Comparison of ENCODE assay signal across 8 cellular contexts in genomic region chr6:144158133-144158532, GRCh38. TPM values are rescaled to one million over a fixed set of nuclear protein-coding genes. Genes with fewer than 3 reads are reported as not detected.
DNase-seq lines count a peak whose midpoint lies in the region; ATAC-seq and TF ChIP-seq lines count a peak whose summit lies in the region.

No MANE protein-coding gene starts in this region.

- H3K36me3 ChIP-seq in SK-N-SH (replicated peaks in 1 of 2; ENCODE audit: control insufficient read depth in 1 of 2, insufficient read depth in 2 of 2, low read length in 1 of 2) (no peaks in the 10 kb centered on the region), gastroesophageal sphincter (no peaks in the 10 kb centered on the region), prostate gland (no peaks in the 10 kb centered on the region)

- no peaks in the 10 kb centered on the region for H3K79me2 ChIP-seq in SK-N-SH (ENCODE audit: insufficient read depth)

- H3K4me2 ChIP-seq in SK-N-SH = no peak overlapping the region; the same call in 1 of the 2 replicates

- no peak overlapping the region for H3K9ac ChIP-seq in SK-N-SH

- no peaks in the 10 kb centered on the region for H4K20me1 ChIP-seq in SK-N-SH (ENCODE audit: insufficient read depth)

- no peak for TF ChIP-seq EP300 in SK-N-SH (IDR thresholded peaks at IDR 0.05; ENCODE audit: borderline replicate concordance in 1 of 2, low read depth in 1 of 2, low read length in 1 of 2)
- TF ChIP-seq EP300 in gastroesophageal sphincter (IDR thresholded peaks at IDR 0.05) = no peak

- H3F3A ChIP-seq in SK-N-SH (replicated peaks; ENCODE audit: insufficient read depth) = no peaks in the 10 kb centered on the region

- TF ChIP-seq POLR2A in gastroesophageal sphincter (IDR thresholded peaks at IDR 0.05) (no peak), prostate gland (IDR thresholded peaks at IDR 0.05) (no peak)

- H3K4me3 ChIP-seq in SK-N-SH (ENCODE audit: low read depth in 2 of 2, low read length in 1 of 2) = no peak overlapping the region
- no peak overlapping the region for H3K4me3 ChIP-seq in gastroesophageal sphincter
- H3K4me3 ChIP-seq in prostate gland = no peak overlapping the region

- DNase-seq in EH (ENCODE audit: low read depth) (peak; percentile 98), SK-N-SH (no peak), prostate gland (ENCODE audit: low spot score) (peak; percentile 17), G401 (ENCODE audit: low spot score) (no peak), medulla oblongata (ENCODE audit: extremely low spot score) (no peak)
- no peak for DNase-seq in activated CD4-positive, CD25-positive, alpha-beta regulatory T cell treated with anti-CD3 and anti-CD28 coated beads, Interleukin-2, amount 50 U/mL, for 72 hours

- H3K27me3 ChIP-seq in SK-N-SH (ENCODE audit: insufficient read depth) (peaks cover 12% of the 10 kb centered on the region; the same call in 1 of the 2 replicates), gastroesophageal sphincter (peaks cover 23% of the 10 kb centered on the region), prostate gland (replicated peaks; ENCODE audit: insufficient read depth) (no peaks in the 10 kb centered on the region)

- H3K9me2 ChIP-seq in SK-N-SH = no peaks in the 10 kb centered on the region

- POLR2A ChIA-PET in SK-N-SH (lab: Yijun Ruan, JAX) = no interaction called here

- H3K4me1 ChIP-seq in SK-N-SH (ENCODE audit: control insufficient read depth in 1 of 2, insufficient read depth in 2 of 2, low read depth in 1 of 2, low read length in 1 of 2) (peaks cover 0 to 7% of the 10 kb centered on the region in 2 experiments; a peak in 1 of 4 replicates), gastroesophageal sphincter (peaks cover 5 to 16% (median 6%) of the 10 kb centered on the region in 3 donors), prostate gland (replicated peaks) (no peaks in the 10 kb centered on the region)

- CTCF ChIA-PET in SK-N-SH (lab: Yijun Ruan, JAX) = interaction anchor here (1.0 kb wide), 1 partner anchor 59 kb away, joined by 3 read pairs; no protein-coding TSS in a partner anchor

- intact Hi-C loops in prostate gland (cut with DNase I) = no loop called here

- in situ Hi-C loops in G401 (cut with HindIII; ENCODE audit: low sequenced_read_pairs) = no loop called here

- 0% methylated on average over 3 of the region's 3 CpGs for WGBS in SK-N-SH (ENCODE audit: low lambda C conversion rate)
- WGBS in gastroesophageal sphincter (ENCODE audit: low coverage in 1 of 2), 2 donors = 43 to 51% methylated on average over 3 of the region's 3 CpGs
- 72% methylated on average over 3 of the region's 3 CpGs for WGBS in prostate gland

- TF ChIP-seq RAD21 in SK-N-SH (IDR thresholded peaks at IDR 0.05; ENCODE audit: low read length) = no peak

- ATAC-seq in gastroesophageal sphincter (peak; percentile 82), HG03342 (IDR thresholded peaks at IDR 0.05; ENCODE audit: unreplicated experiment) (no peak)

- H3K9me3 ChIP-seq in SK-N-SH (no peaks in the 10 kb centered on the region), gastroesophageal sphincter (no peaks in the 10 kb centered on the region), prostate gland (no peaks in the 10 kb centered on the region)

- TF ChIP-seq CTCF in SK-N-SH (IDR thresholded peaks at IDR 0.05) = no peak
- TF ChIP-seq CTCF in gastroesophageal sphincter (IDR thresholded peaks at IDR 0.05) = no peak
- TF ChIP-seq CTCF in prostate gland (IDR thresholded peaks at IDR 0.05) = no peak

- H3K27ac ChIP-seq in SK-N-SH (ENCODE audit: low read depth in 2 of 2, low read length in 1 of 2) (peak overlapping the region; percentile 14 to 39; a peak in 2 of 4 replicates), gastroesophageal sphincter (no peak overlapping the region), prostate gland (no peak overlapping the region)

- no peak overlapping the region for H2AFZ ChIP-seq in SK-N-SH (ENCODE audit: low read depth)

TF ChIP-seq in SK-N-SH, 30 proteins besides CTCF, POLR2A, EP300 and RAD21:
- TF ChIP-seq RXRA (IDR thresholded peaks at IDR 0.05; ENCODE audit: borderline replicate concordance, low read depth) (0 out of 2 replicates have a peak, but pooled peaks have one; percentile 32), TEAD4 (IDR thresholded peaks at IDR 0.05; ENCODE audit: borderline replicate concordance, insufficient read depth) (peak; percentile 54; the same call in 1 of the 2 replicates), FOXJ3 (CRISPR knock-in tag; IDR thresholded peaks at IDR 0.05) (no peak), NRF1 (IDR thresholded peaks at IDR 0.05; ENCODE audit: low read depth, low read length) (no peak), TCF12 (IDR thresholded peaks at IDR 0.05) (peak; percentile 19; the same call in 1 of the 2 replicates), NFIC (IDR thresholded peaks at IDR 0.05; ENCODE audit: borderline replicate concordance) (peak; percentile 61), YY1 (IDR thresholded peaks at IDR 0.05; ENCODE audit: low read depth) (no peak)

RNA-seq across cellular contexts. Expression of gene STX11, which starts 7.8 kb away (rescaled TPM):
- polyA plus RNA-seq in SK-N-SH (2012; rRNA removed) = 0.15 and 0.41 TPM in 2 replicates
- polyA plus RNA-seq in SK-N-SH (2012; cell fraction: cytosol; rRNA removed) = 0.18 and 0.41 TPM in 2 replicates
- polyA plus RNA-seq in SK-N-SH (2012; cell fraction: nucleus; rRNA removed) = 0.14 and 0.15 TPM in 2 replicates
- 10 to 100 TPM in 1 of 4 donors, 1 to 10 TPM in 2, under 1 TPM in 1; 0.62 to 11.0 (median 6.4) TPM for total RNA-seq in gastroesophageal sphincter
- total RNA-seq in prostate gland = 1 to 10 TPM; 1.4 to 8.0 TPM
- total RNA-seq in G401 (2014; rRNA removed; shearing (Covaris generic)) = 0.07 TPM in 1 of 2 replicates, not detected in the other

Comparison
In these comparisons a context has a peak if more than half of its experiments do, and no peak if none do; other contexts are left out.
1. DNase-seq: peak in EH (single experiment) and prostate gland (single experiment); none in SK-N-SH (single experiment), G401 (single experiment), activated CD4-positive, CD25-positive, alpha-beta regulatory T cell treated with anti-CD3 and anti-CD28 coated beads, Interleukin-2, amount 50 U/mL, for 72 hours (single experiment) and medulla oblongata (single experiment).
2. H3K27ac ChIP-seq: peak in SK-N-SH (2 of 2); none in gastroesophageal sphincter (0 of 4) and prostate gland (0 of 2).